30 cellular contexts compared by ENCODE assay signal in genomic region chr11:92834296-92835020, GRCh38.
"Had no signal": no experiment of that assay in that cellular context is flagged by ENCODE, and none has a peak within 500 bp of the region (broad histone marks: within the 10 kb centered on the region; RNA-seq: fewer than 3 reads in every experiment).

No MANE protein-coding gene starts in this region.

- H3K9me3 ChIP-seq: ascending aorta had no signal

- H3K4me3 ChIP-seq: ascending aorta had no signal

- H3K27me3 Mint-ChIP-seq: activated B cell treated with CpG ODN at 0.5 μM for 24 hours; activated CD4-positive, alpha-beta T cell treated with anti-CD3 and anti-CD28 coated beads, Interleukin-2, amount 10 ng/mL, durations not matched to agents 24 days and 14 days; activated CD8-positive, alpha-beta memory T cell treated with anti-CD3 and anti-CD28 coated beads, Interleukin-2, amount 10 ng/mL, durations not matched to agents 7 days and 5 days; activated naive CD8-positive, alpha-beta T cell treated with anti-CD3 and anti-CD28 coated beads, Interleukin-2, amount 50 U/mL, for 24 hours had no signal

- H3K4me1 ChIP-seq: ascending aorta had no signal

- H3K27ac Mint-ChIP-seq: activated B cell treated with CpG ODN at 0.5 μM for 24 hours; activated CD4-positive, alpha-beta T cell treated with anti-CD3 and anti-CD28 coated beads, Interleukin-2, amount 10 ng/mL, durations not matched to agents 24 days and 14 days; activated CD8-positive, alpha-beta memory T cell treated with anti-CD3 and anti-CD28 coated beads, Interleukin-2, amount 10 ng/mL, durations not matched to agents 7 days and 5 days; activated naive CD4-positive, alpha-beta T cell treated with anti-CD3 and anti-CD28 coated beads, Interleukin-2, amount 50 U/mL, for 72 hours; activated naive CD8-positive, alpha-beta T cell treated with anti-CD3 and anti-CD28 coated beads, Interleukin-2, amount 50 U/mL, for 24 hours; activated T-cell treated with anti-CD3 and anti-CD28 coated beads, Interleukin-2, amount 50 U/mL, for 24 hours; activated T-helper 1 cell treated with anti-CD3 and anti-CD28 coated beads, Interleukin-12 subunit alpha, Interleukin-12 subunit beta, Interleukin-2, Interleukin-4 antibody, amounts not matched to agents 30 ng/mL and 10 ng/mL and 1 ng/mL, durations not matched to agents 14 hours and 24 hours and 36 hours; brain; T-cell had no signal

- H3K36me3 Mint-ChIP-seq: activated CD8-positive, alpha-beta memory T cell treated with anti-CD3 and anti-CD28 coated beads, Interleukin-2, amount 10 ng/mL, durations not matched to agents 7 days and 5 days; activated naive CD4-positive, alpha-beta T cell treated with anti-CD3 and anti-CD28 coated beads, Interleukin-2, amount 50 U/mL, for 72 hours; T-cell had no signal

- DNase-seq: activated B cell treated with CpG ODN at 0.5 μM for 24 hours; activated CD4-positive, alpha-beta T cell treated with anti-CD3 and anti-CD28 coated beads for 1 hour; activated CD4-positive, alpha-beta T cell treated with anti-CD3 and anti-CD28 coated beads, Interleukin-2, amount 10 ng/mL, durations not matched to agents 24 days and 14 days; activated CD4-positive, alpha-beta T cell treated with anti-CD3 and anti-CD28 coated beads, Interleukin-2, amount 50 U/mL, for 48 hours; activated CD8-positive, alpha-beta memory T cell treated with anti-CD3 and anti-CD28 coated beads, Interleukin-2, amount 10 ng/mL, durations not matched to agents 7 days and 5 days; activated effector memory CD4-positive, alpha-beta T cell treated with anti-CD3 and anti-CD28 coated beads, Interleukin-2, amount 50 U/mL, for 16 hours; activated naive CD4-positive, alpha-beta T cell treated with Interleukin-2 at 50 U/mL for 16 hours; activated naive CD8-positive, alpha-beta T cell treated with anti-CD3 and anti-CD28 coated beads, Interleukin-2, amount 50 U/mL, for 24 hours; activated T-cell treated with anti-CD3 and anti-CD28 coated beads, Interleukin-2, amount 50 U/mL, for 24 hours; amniotic stem cell; Karpas-422; NCI-H1105 treated with DMSO at 0.1 percent for 48 hours; NCI-H1436 treated with DMSO at 0.1 percent for 48 hours; NCI-H187; NCI-H2081; NCI-H2171; NCI-H226; NCI-H526 treated with DMSO at 0.1 percent for 48 hours; NK-92 treated with Interleukin-12 subunit alpha and Interleukin-12 subunit beta, amount 100 ng/mL, for 24 hours; OCI-M1; SHP77 treated with DMSO at 0.1 percent for 48 hours; T-cell; T-helper 2 cell; T1000 had no signal

- H3K27ac ChIP-seq: ascending aorta had no signal

- H3K9me3 Mint-ChIP-seq: activated B cell treated with CpG ODN at 0.5 μM for 24 hours; activated CD4-positive, alpha-beta T cell treated with anti-CD3 and anti-CD28 coated beads, Interleukin-2, amount 10 ng/mL, durations not matched to agents 24 days and 14 days; activated naive CD8-positive, alpha-beta T cell treated with anti-CD3 and anti-CD28 coated beads, Interleukin-2, amount 50 U/mL, for 24 hours; activated T-cell treated with anti-CD3 and anti-CD28 coated beads, Interleukin-2, amount 50 U/mL, for 24 hours; activated T-helper 1 cell treated with anti-CD3 and anti-CD28 coated beads, Interleukin-12 subunit alpha, Interleukin-12 subunit beta, Interleukin-2, Interleukin-4 antibody, amounts not matched to agents 30 ng/mL and 10 ng/mL and 1 ng/mL, durations not matched to agents 14 hours and 24 hours and 36 hours; brain; T-cell had no signal

- ATAC-seq: activated CD8-positive, alpha-beta memory T cell treated with anti-CD3 and anti-CD28 coated beads, Interleukin-2, amount 10 ng/mL, durations not matched to agents 7 days and 5 days; activated naive CD4-positive, alpha-beta T cell treated with anti-CD3 and anti-CD28 coated beads, Interleukin-2, amount 50 U/mL, for 72 hours; activated naive CD8-positive, alpha-beta T cell treated with anti-CD3 and anti-CD28 coated beads, Interleukin-2, amount 50 U/mL, for 24 hours; Panc1; T-cell had no signal

- FAIRE-seq: TTC549 had no signal

- H3K27me3 ChIP-seq: ascending aorta had no signal

- H3K4me3 Mint-ChIP-seq: activated B cell treated with CpG ODN at 0.5 μM for 24 hours; activated CD4-positive, alpha-beta T cell treated with anti-CD3 and anti-CD28 coated beads, Interleukin-2, amount 10 ng/mL, durations not matched to agents 24 days and 14 days; activated CD8-positive, alpha-beta memory T cell treated with anti-CD3 and anti-CD28 coated beads, Interleukin-2, amount 10 ng/mL, durations not matched to agents 7 days and 5 days; activated naive CD8-positive, alpha-beta T cell treated with anti-CD3 and anti-CD28 coated beads, Interleukin-2, amount 50 U/mL, for 24 hours; activated T-cell treated with anti-CD3 and anti-CD28 coated beads, Interleukin-2, amount 50 U/mL, for 24 hours; activated T-helper 1 cell treated with anti-CD3 and anti-CD28 coated beads, Interleukin-12 subunit alpha, Interleukin-12 subunit beta, Interleukin-2, Interleukin-4 antibody, amounts not matched to agents 30 ng/mL and 10 ng/mL and 1 ng/mL, durations not matched to agents 14 hours and 24 hours and 36 hours; brain; T-cell had no signal

- H3K4me1 Mint-ChIP-seq: activated B cell treated with CpG ODN at 0.5 μM for 24 hours; activated CD4-positive, alpha-beta T cell treated with anti-CD3 and anti-CD28 coated beads, Interleukin-2, amount 10 ng/mL, durations not matched to agents 24 days and 14 days; activated CD8-positive, alpha-beta memory T cell treated with anti-CD3 and anti-CD28 coated beads, Interleukin-2, amount 10 ng/mL, durations not matched to agents 7 days and 5 days; activated naive CD8-positive, alpha-beta T cell treated with anti-CD3 and anti-CD28 coated beads, Interleukin-2, amount 50 U/mL, for 24 hours; T-cell had no signal
